ENCODE assay signal across 1 cellular context in the genomic region with DNA sequence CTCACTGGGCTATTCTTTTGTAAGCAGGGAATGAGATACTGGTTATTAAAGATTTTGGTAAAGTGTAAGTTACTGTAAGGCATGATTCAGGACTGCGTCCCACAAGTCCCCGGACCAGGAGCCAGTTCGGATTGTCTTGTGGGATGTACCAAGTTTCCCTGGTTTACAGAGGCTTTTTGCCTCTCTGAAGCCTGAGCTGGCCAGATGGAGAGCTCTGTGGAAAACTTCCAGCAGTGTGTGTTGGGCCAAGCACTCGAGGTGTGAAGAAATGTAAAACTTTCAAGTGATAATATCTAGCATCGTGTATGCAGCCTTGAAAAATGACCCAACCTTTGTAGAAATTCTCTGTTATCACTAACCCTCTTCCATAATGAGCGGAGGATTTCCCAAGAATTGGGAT.
TF ChIP-seq lines count a peak whose summit lies in the region.

No MANE protein-coding gene starts in this region.

TF ChIP-seq in IMR-90, 13 proteins besides CTCF, POLR2A, EP300 and RAD21:
- TF ChIP-seq, protein P1, sequence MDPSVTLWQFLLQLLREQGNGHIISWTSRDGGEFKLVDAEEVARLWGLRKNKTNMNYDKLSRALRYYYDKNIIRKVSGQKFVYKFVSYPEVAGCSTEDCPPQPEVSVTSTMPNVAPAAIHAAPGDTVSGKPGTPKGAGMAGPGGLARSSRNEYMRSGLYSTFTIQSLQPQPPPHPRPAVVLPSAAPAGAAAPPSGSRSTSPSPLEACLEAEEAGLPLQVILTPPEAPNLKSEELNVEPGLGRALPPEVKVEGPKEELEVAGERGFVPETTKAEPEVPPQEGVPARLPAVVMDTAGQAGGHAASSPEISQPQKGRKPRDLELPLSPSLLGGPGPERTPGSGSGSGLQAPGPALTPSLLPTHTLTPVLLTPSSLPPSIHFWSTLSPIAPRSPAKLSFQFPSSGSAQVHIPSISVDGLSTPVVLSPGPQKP (IDR thresholded peaks at IDR 0.05; ENCODE audit: borderline replicate concordance, low read depth, low read length) = no peak
- TF ChIP-seq MAZ (IDR thresholded peaks at IDR 0.05; ENCODE audit: borderline replicate concordance, low read depth, low read length) (no peak), SMC3 (IDR thresholded peaks at IDR 0.05; ENCODE audit: low read depth, low read length) (no peak), RCOR1 (IDR thresholded peaks at IDR 0.05; ENCODE audit: insufficient replicate concordance, low read length) (no peak), BHLHE40 (IDR thresholded peaks at IDR 0.05; ENCODE audit: low read depth, low read length) (no peak), RFX5 (IDR thresholded peaks at IDR 0.05; ENCODE audit: low read depth, low read length) (no peak), CEBPB (IDR thresholded peaks at IDR 0.05; ENCODE audit: low read depth, low read length) (no peak)
- TF ChIP-seq, protein P2, sequence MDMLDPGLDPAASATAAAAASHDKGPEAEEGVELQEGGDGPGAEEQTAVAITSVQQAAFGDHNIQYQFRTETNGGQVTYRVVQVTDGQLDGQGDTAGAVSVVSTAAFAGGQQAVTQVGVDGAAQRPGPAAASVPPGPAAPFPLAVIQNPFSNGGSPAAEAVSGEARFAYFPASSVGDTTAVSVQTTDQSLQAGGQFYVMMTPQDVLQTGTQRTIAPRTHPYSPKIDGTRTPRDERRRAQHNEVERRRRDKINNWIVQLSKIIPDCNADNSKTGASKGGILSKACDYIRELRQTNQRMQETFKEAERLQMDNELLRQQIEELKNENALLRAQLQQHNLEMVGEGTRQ (IDR thresholded peaks at IDR 0.05; ENCODE audit: low read depth, low read length) = no peak
TF ChIP-seq in IMR-90: peak in this region for 0.
